In the genomic region with DNA sequence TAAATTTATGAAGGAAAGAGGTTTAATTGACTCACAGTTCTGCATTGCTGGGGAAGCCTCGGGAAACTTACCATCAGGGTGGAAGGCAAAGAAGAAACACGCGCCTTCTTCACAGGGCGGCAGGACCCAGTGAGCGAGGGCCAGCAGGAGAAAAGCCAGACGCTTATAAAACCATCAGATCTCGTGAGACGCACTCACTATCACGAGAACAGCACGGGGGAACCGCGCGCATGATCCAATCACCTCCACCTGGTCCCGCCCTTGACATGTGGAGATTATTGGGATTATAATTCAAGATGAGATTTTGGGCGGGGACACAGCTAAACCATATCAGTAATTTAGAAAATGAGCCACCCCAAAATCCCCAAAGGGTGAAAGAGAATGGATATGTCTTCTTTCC, we compare ENCODE assay signal across 1 cellular context.
TF ChIP-seq lines count a peak whose summit lies in the region.

No MANE protein-coding gene starts in this region.

TF ChIP-seq in K562, 482 proteins besides CTCF, POLR2A, EP300 and RAD21:
- no peak for TF ChIP-seq SRSF7 (optimal IDR thresholded peaks at IDR 0.05; ENCODE audit: low read depth, low read length)
- TF ChIP-seq GTF2A2 (tag; IDR thresholded peaks at IDR 0.05) = no peak
- peak; percentile 82; the same call in 1 of the 2 replicates for TF ChIP-seq CHD2 (IDR thresholded peaks at IDR 0.05; ENCODE audit: low read depth, low read length)
- TF ChIP-seq HSF4 (CRISPR knock-in tag; IDR thresholded peaks at IDR 0.05; ENCODE audit: borderline replicate concordance) = no peak
- no peak for TF ChIP-seq ZNF239 (CRISPR knock-in tag; IDR thresholded peaks at IDR 0.05)
TF ChIP-seq in K562: peak in this region for 1.
